ENCODE assay signal across 8 cellular contexts in the genomic region with DNA sequence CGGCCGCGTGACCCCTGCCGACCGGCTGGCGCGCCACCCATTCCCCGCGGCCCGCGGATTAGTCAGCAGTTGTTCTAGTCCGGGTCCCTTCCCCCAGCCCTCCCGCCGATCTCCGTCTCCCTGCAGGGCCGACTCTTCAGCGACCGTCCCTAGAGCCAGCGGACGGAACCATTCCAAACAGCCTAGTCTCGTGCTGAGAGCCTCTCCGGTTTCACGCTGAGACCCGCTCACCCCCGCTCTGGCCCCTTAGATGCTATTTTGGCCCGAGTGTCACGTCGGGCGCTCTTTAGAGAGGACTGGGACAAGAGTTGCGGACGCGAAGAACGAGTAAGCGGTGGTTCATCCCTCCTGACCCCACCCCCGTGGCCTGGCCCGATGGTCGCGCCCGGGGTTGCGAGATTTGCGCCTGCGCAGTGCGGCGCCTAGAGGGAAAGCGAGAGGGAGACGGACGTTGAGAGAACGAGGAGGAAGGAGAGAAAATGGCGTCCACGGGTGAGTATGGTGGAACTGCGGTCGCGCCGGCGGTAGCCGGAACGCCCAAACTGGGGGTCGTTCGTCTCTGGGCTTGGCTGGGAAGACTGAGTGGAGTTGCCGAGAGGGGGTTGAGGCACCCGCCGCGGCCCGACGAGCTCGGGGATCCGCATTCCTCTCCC. TPM values are rescaled to one million over a fixed set of nuclear protein-coding genes. Genes with fewer than 3 reads are reported as not detected.
DNase-seq lines count a peak whose midpoint lies in the region; ATAC-seq and TF ChIP-seq lines count a peak whose summit lies in the region.

A gene with protein sequence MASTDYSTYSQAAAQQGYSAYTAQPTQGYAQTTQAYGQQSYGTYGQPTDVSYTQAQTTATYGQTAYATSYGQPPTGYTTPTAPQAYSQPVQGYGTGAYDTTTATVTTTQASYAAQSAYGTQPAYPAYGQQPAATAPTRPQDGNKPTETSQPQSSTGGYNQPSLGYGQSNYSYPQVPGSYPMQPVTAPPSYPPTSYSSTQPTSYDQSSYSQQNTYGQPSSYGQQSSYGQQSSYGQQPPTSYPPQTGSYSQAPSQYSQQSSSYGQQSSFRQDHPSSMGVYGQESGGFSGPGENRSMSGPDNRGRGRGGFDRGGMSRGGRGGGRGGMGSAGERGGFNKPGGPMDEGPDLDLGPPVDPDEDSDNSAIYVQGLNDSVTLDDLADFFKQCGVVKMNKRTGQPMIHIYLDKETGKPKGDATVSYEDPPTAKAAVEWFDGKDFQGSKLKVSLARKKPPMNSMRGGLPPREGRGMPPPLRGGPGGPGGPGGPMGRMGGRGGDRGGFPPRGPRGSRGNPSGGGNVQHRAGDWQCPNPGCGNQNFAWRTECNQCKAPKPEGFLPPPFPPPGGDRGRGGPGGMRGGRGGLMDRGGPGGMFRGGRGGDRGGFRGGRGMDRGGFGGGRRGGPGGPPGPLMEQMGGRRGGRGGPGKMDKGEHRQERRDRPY (plus strand): TSS at position 411 of the 653 bp plus-strand sequence. CDS start 69 bp downstream, at position 480.
RHBDD3 (minus strand) TSS at position 124 of the 653 bp plus-strand sequence. CDS start 2,355 bp downstream, outside the sequence.

- peaks cover 51% of the 10 kb centered on the region for H3K36me3 Mint-ChIP-seq in activated CD4-positive, alpha-beta memory T cell treated with anti-CD3 and anti-CD28 coated beads for 36 hours

- DNase-seq in CD1c-positive myeloid dendritic cell (ENCODE audit: extremely low spot score) (peak; percentile 96), HK-2 (ENCODE audit: unreplicated experiment) (peak; percentile 95), NCI-H82 treated with DMSO at 0.1 percent for 48 hours (lab: John Stamatoyannopoulos, UW; ENCODE audit: unreplicated experiment) (peak; percentile 75), dorsolateral prefrontal cortex (peak; percentile 85 to 96 (median 95)), right lobe of liver (peak; percentile 97)
- DNase-seq in activated CD4-positive, alpha-beta memory T cell treated with anti-CD3 and anti-CD28 coated beads for 36 hours: peak; percentile 97
- DNase-seq in stimulated activated CD4-positive, alpha-beta T cell treated with anti-CD3 and anti-CD28 coated beads, Interleukin-4, amount 100 ng/mL, for 24 hours: peak; percentile 96

- H3K27ac Mint-ChIP-seq in activated CD4-positive, alpha-beta memory T cell treated with anti-CD3 and anti-CD28 coated beads for 36 hours: peak within 1 kb of the TSS; percentile 99

- 0% methylated on average over 18 of the region's 67 CpGs for WGBS in right lobe of liver (ENCODE audit: insufficient coverage, low coverage, low lambda C conversion rate, missing lambda C conversion rate)

- peaks cover 47% of the 10 kb centered on the region for H3K4me1 Mint-ChIP-seq in activated CD4-positive, alpha-beta memory T cell treated with anti-CD3 and anti-CD28 coated beads for 36 hours (ENCODE audit: low read depth)

- peaks cover 0 to 37% (median 13%) of the 10 kb centered on the region in 4 donors for H3K4me1 ChIP-seq in right lobe of liver

- peak within 1 kb of the TSS; percentile 90 for H3K4me3 Mint-ChIP-seq in activated CD4-positive, alpha-beta memory T cell treated with anti-CD3 and anti-CD28 coated beads for 36 hours

- no peaks in the 10 kb centered on the region for H3K9me3 ChIP-seq in right lobe of liver

- H3K4me3 ChIP-seq in dorsolateral prefrontal cortex (peak within 1 kb of the TSS; percentile 65 to 100 (median 95)), right lobe of liver (peak within 1 kb of the TSS; percentile 63 to 98 (median 87))

- peaks cover 0 to 21% (median 11%) of the 10 kb centered on the region in 4 donors for H3K36me3 ChIP-seq in right lobe of liver

- ATAC-seq in GM19452 (IDR thresholded peaks at IDR 0.05; ENCODE audit: unreplicated experiment) (peak; percentile 78), right lobe of liver (peak; percentile 86 to 90 (median 89))

- intact Hi-C loops in activated CD4-positive, alpha-beta memory T cell treated with anti-CD3 and anti-CD28 coated beads for 36 hours (cut with micrococcal nuclease): loop anchor here (1.0 to 5.0 kb wide), 3 partner anchors 39 to 526 kb away; partner anchors contain the start of genes AP1B1, GAS2L1 and HSCB
- intact Hi-C loops in dorsolateral prefrontal cortex (cut with DNase I): loop anchor here (5.0 to 10.0 kb wide), 4 partner anchors 39 to 1353 kb away; partner anchors contain the start of genes GAS2L1 (in 2 of the 2), MTFP1 (in 1 of the 2), PITPNB (in 1 of the 2) and THOC5 (in 1 of the 2)
- intact Hi-C loops in right lobe of liver (cut with DNase I): no loop called here

- TF ChIP-seq CTCF in dorsolateral prefrontal cortex (IDR thresholded peaks at IDR 0.05 in 54 of 56, conservative IDR thresholded peaks at IDR 0.05 in 2 of 56; ENCODE audit: low read depth in 1 of 56, partially characterized antibody in 56 of 56) (peak in 17 of 56 donors; percentile 3 to 41 (median 15)), right lobe of liver (IDR thresholded peaks at IDR 0.05) (peak in 1 of 4 donors; percentile 22)

- H3K27me3 Mint-ChIP-seq in activated CD4-positive, alpha-beta memory T cell treated with anti-CD3 and anti-CD28 coated beads for 36 hours: no peaks in the 10 kb centered on the region

- H3K27me3 ChIP-seq in dorsolateral prefrontal cortex (no peaks in the 10 kb centered on the region), right lobe of liver (no peaks in the 10 kb centered on the region)

- no peaks in the 10 kb centered on the region for H3K9me3 Mint-ChIP-seq in activated CD4-positive, alpha-beta memory T cell treated with anti-CD3 and anti-CD28 coated beads for 36 hours

- CTCF ChIA-PET in activated CD4-positive, alpha-beta memory T cell treated with anti-CD3 and anti-CD28 coated beads for 36 hours (lab: Charles Lee): interaction anchor here (0.8 to 1.9 kb wide), 2 partner anchors 22 to 383 kb away, joined by 3 to 7 read pairs; no protein-coding TSS in a partner anchor

- H3K27ac ChIP-seq in dorsolateral prefrontal cortex: peak within 1 kb of the TSS; percentile 85 to 100 (median 99)
- H3K27ac ChIP-seq in right lobe of liver: peak within 1 kb of the TSS; percentile 97 to 100 (median 98)

- POLR2A ChIA-PET in activated CD4-positive, alpha-beta memory T cell treated with anti-CD3 and anti-CD28 coated beads for 36 hours (lab: Charles Lee): interaction anchor here (0.7 to 1.5 kb wide), 3 partner anchors 35 to 468 kb away, joined by 3 to 4 read pairs (median 4); partner anchors contain the start of gene XBP1

- TF ChIP-seq POLR2A in right lobe of liver (IDR thresholded peaks at IDR 0.05): peak; percentile 87

RNA-seq across cellular contexts. Expression of the first gene that starts in this region (rescaled TPM):
- 100 to 1,000 TPM; 286 to 302 TPM for total RNA-seq in activated CD4-positive, alpha-beta memory T cell treated with anti-CD3 and anti-CD28 coated beads for 36 hours
- total RNA-seq in dorsolateral prefrontal cortex: 100 to 1,000 TPM; 167 to 257 (median 211) TPM
- 100 to 1,000 TPM in 3 of 6 experiments, 10 to 100 TPM in 3; 75.0 to 112 (median 98.2) TPM for total RNA-seq in right lobe of liver

RNA-seq across cellular contexts. Expression of gene RHBDD3, which starts in this region (rescaled TPM):
- total RNA-seq in activated CD4-positive, alpha-beta memory T cell treated with anti-CD3 and anti-CD28 coated beads for 36 hours: 10 to 100 TPM; 20.2 to 21.1 TPM
- total RNA-seq in dorsolateral prefrontal cortex (10 to 100 TPM; 20.6 to 54.7 (median 29.2) TPM), right lobe of liver (10 to 100 TPM in 5 of 6 experiments, 1 to 10 TPM in 1; 9.7 to 35.3 (median 14.7) TPM)

Comparison
In these comparisons a context has a peak if more than half of its experiments do, and no peak if none do; other contexts are left out.
1. Peak in every context shown above with its lines: DNase-seq, ATAC-seq, H3K4me3 ChIP-seq and H3K27ac ChIP-seq.
2. intact Hi-C loops: an anchor here in activated CD4-positive, alpha-beta memory T cell treated with anti-CD3 and anti-CD28 coated beads for 36 hours (1.0 to 5.0 kb wide) and dorsolateral prefrontal cortex (5.0 to 10.0 kb wide); none called in right lobe of liver.